ENCODE assay signal across 13 cellular contexts in genomic region chr7:30087371-30087770, GRCh38.
"Had no signal": no experiment of that assay in that cellular context is flagged by ENCODE, and none has a peak within 500 bp of the region (broad histone marks: within the 10 kb centered on the region; RNA-seq: fewer than 3 reads in every experiment).

No MANE protein-coding gene starts in this region.

- H3K36me3 Mint-ChIP-seq: activated naive CD4-positive, alpha-beta T cell treated with anti-CD3 and anti-CD28 coated beads, Interleukin-2, amount 50 U/mL, for 72 hours had no signal

- DNase-seq: activated CD4-positive, CD25-positive, alpha-beta regulatory T cell; activated effector memory CD4-positive, alpha-beta T cell treated with Interleukin-2 at 50 U/mL for 16 hours; activated T-cell treated with anti-CD3 and anti-CD28 coated beads, Interleukin-2, amount 50 U/mL, for 1 hour; amygdala; effector memory CD4-positive, alpha-beta T cell; kidney; left ventricle myocardium superior; right cardiac atrium; stimulated activated naive CD4-positive, alpha-beta T cell; trophoblast cell had no signal

- H3K4me3 Mint-ChIP-seq: brain had no signal

- H3K4me2 ChIP-seq: smooth muscle cell had no signal

- H3K4me3 ChIP-seq: smooth muscle cell had no signal

- H3K9me3 Mint-ChIP-seq: activated naive CD4-positive, alpha-beta T cell treated with anti-CD3 and anti-CD28 coated beads, Interleukin-2, amount 50 U/mL, for 72 hours; brain had no signal

- H3K27me3 Mint-ChIP-seq: brain had no signal

- H3K27ac Mint-ChIP-seq: activated naive CD4-positive, alpha-beta T cell treated with anti-CD3 and anti-CD28 coated beads, Interleukin-2, amount 50 U/mL, for 72 hours; brain had no signal

- ATAC-seq: activated naive CD4-positive, alpha-beta T cell treated with anti-CD3 and anti-CD28 coated beads, Interleukin-2, amount 50 U/mL, for 72 hours; left ventricle myocardium superior; right cardiac atrium had no signal
